8 cellular contexts compared by ENCODE assay signal in the genomic region with DNA sequence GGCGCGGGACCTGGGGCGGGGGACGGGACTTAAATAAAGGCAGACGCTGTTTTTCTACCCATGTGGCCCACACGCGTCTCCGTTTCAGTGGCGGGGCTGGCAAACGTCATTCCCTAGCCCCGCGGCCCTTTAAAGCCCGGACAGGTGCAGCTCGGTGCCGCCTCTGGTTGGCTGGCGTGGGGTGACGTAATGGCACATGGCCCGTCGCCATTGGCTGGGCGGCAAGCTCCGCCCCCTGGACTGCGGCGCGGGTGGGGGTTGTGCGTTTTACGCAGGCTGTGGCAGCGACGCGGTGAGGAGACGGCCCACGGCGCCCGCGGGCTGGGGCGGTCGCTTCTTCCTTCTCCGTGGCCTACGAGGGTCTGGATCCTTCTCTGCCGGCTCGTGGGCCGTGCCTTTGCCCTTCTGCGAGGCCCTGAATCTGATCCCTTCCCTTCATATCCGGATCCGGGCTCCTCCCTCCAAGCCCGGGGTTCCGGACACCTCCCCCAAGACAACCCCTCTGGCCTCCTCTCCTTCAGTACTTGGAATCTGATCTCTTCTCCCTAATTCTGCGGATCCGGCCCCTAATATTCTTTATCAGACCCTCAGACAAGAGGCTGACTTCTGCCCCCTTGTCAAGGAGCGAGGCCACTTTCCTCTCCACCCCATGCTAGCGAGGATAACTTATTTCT. TPM values are rescaled to one million over a fixed set of nuclear protein-coding genes. Genes with fewer than 3 reads are reported as not detected.
A peak's percentile ranks its signal among the peaks of the same experiment; 100 is the strongest.
DNase-seq lines count a peak whose midpoint lies in the region; ATAC-seq, FAIRE-seq and TF ChIP-seq lines count a peak whose summit lies in the region.

A gene with protein sequence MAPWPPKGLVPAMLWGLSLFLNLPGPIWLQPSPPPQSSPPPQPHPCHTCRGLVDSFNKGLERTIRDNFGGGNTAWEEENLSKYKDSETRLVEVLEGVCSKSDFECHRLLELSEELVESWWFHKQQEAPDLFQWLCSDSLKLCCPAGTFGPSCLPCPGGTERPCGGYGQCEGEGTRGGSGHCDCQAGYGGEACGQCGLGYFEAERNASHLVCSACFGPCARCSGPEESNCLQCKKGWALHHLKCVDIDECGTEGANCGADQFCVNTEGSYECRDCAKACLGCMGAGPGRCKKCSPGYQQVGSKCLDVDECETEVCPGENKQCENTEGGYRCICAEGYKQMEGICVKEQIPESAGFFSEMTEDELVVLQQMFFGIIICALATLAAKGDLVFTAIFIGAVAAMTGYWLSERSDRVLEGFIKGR (plus strand): TSS at position 274 of the 674 bp plus-strand sequence. CDS start 605 bp downstream, outside the sequence.

- no peaks in the 10 kb centered on the region for H3K9me3 ChIP-seq in keratinocyte (ENCODE audit: control insufficient read depth, low read depth, low read length)

- no peaks in the 10 kb centered on the region for H4K20me1 ChIP-seq in keratinocyte (ENCODE audit: control insufficient read depth, extremely low read depth, insufficient read depth, low read length)

- peak within 1 kb of the TSS; percentile 90 for H3K27ac ChIP-seq in keratinocyte (ENCODE audit: control insufficient read depth, insufficient read depth, low read length)

- peak; percentile 95 for DNase-seq in AG08396 (ENCODE audit: low spot score)
- peak; percentile 79 to 91 for DNase-seq in NCI-H446 (lab: John Stamatoyannopoulos, UW)
- peak; percentile 96 for DNase-seq in cerebellar cortex (ENCODE audit: low spot score)
- peak; percentile 81 for DNase-seq in keratinocyte (ENCODE audit: low read depth, low spot score)
- peak; percentile 93 to 95 (median 93) for DNase-seq in stimulated activated CD4-positive, alpha-beta T cell treated with anti-CD3 and anti-CD28 coated beads, Interleukin-12 subunit alpha, Interleukin-12 subunit beta, amount 100 ng/mL, for 48 hours (ENCODE audit: low read depth in 2 of 3, low spot score in 1 of 3)

- H3K4me2 ChIP-seq in keratinocyte (ENCODE audit: control insufficient read depth, extremely low read depth, insufficient read depth, low read depth, low read length): peak within 1 kb of the TSS; percentile 90

- H3K9ac ChIP-seq in keratinocyte (ENCODE audit: control insufficient read depth, extremely low read depth, insufficient read depth, low read length): peak within 1 kb of the TSS; percentile 85

- peak within 1 kb of the TSS; percentile 78 to 91 (median 89) for H3K4me3 ChIP-seq in keratinocyte (ENCODE audit: control insufficient read depth in 2 of 3, extremely low read depth in 1 of 3, insufficient read depth in 2 of 3, low read depth in 1 of 3, low read length in 3 of 3)

- no peaks in the 10 kb centered on the region for H3K9me1 ChIP-seq in keratinocyte (ENCODE audit: control insufficient read depth, extremely low read depth, insufficient read depth, low read length)

- dilution Hi-C loops in keratinocyte (cut with MboI; ENCODE audit: extremely low pct_ligation_motif_present, low sequenced_read_pairs): no loop called here

- FAIRE-seq in keratinocyte (lab: Jason Lieb, UNC): no peak

- H3K4me1 ChIP-seq in keratinocyte (ENCODE audit: control insufficient read depth, extremely low read depth, insufficient read depth, low read length): peaks cover 17% of the 10 kb centered on the region

- H3K27me3 ChIP-seq in keratinocyte (ENCODE audit: control insufficient read depth, extremely low read depth, insufficient read depth, low read length): no peaks in the 10 kb centered on the region

- TF ChIP-seq CTCF in keratinocyte (optimal IDR thresholded peaks at IDR 0.05 in 1 of 3, IDR thresholded peaks at IDR 0.05 in 1 of 3, conservative IDR thresholded peaks at IDR 0.05 in 1 of 3; ENCODE audit: extremely low read depth in 1 of 3, insufficient read depth in 2 of 3, low read length in 3 of 3): no peak

- H2AFZ ChIP-seq in keratinocyte (ENCODE audit: control insufficient read depth, low read length): peak within 1 kb of the TSS; percentile 94

- H3K36me3 ChIP-seq in keratinocyte (ENCODE audit: control insufficient read depth in 2 of 2, extremely low read depth in 1 of 2, insufficient read depth in 2 of 2, low read length in 2 of 2): peaks cover 8 to 10% of the 10 kb centered on the region in 2 experiments

- ATAC-seq in GM18909 (IDR thresholded peaks at IDR 0.05; ENCODE audit: poor library complexity, unreplicated experiment): peak; percentile 88
- ATAC-seq in HG03159 (IDR thresholded peaks at IDR 0.05; ENCODE audit: unreplicated experiment): peak; percentile 90
- ATAC-seq in activated CD4-positive, CD25-positive, alpha-beta regulatory T cell treated with anti-CD3 and anti-CD28 coated beads, Interleukin-2, amount 50 U/mL, for 24 hours: peak; percentile 83 to 86

- peaks cover 4% of the 10 kb centered on the region for H3K79me2 ChIP-seq in keratinocyte (ENCODE audit: control insufficient read depth, insufficient read depth, low read length)

RNA-seq across cellular contexts. Expression of the gene that starts here (rescaled TPM):
- 11.2 to 19.2 TPM (median 17.1 TPM) in 3 replicates for polyA plus RNA-seq in keratinocyte
- 19.6 TPM for polyA plus RNA-seq in keratinocyte (2011; ENCODE audit: low read depth)
- 5.9 and 10.4 TPM in 2 replicates for polyA plus RNA-seq in keratinocyte (2011; cell fraction: cytosol; rRNA removed)
- polyA plus RNA-seq in keratinocyte (2011; cell fraction: nucleus; rRNA removed): 38.5 and 42.9 TPM in 2 replicates
- polyA plus RNA-seq in keratinocyte (2012; ENCODE audit: low replicate concordance): 13.6 and 30.7 TPM in 2 replicates
- polyA minus RNA-seq in keratinocyte: 6.8 to 29.0 TPM (median 8.4 TPM) in 3 replicates
- polyA minus RNA-seq in keratinocyte (2011; cell fraction: cytosol; rRNA and poly(A)+ RNA removed): 11.7 TPM
- 7.0 and 11.8 TPM in 2 replicates for polyA minus RNA-seq in keratinocyte (2011; cell fraction: nucleus; rRNA and poly(A)+ RNA removed)

Comparison
In these comparisons a context has a peak if more than half of its experiments do, and no peak if none do; other contexts are left out.
1. Peak in every context shown above with its lines: DNase-seq, ATAC-seq, H3K4me3 ChIP-seq and H3K27ac ChIP-seq.